In genomic region chr10:71568896-71569492, GRCh38 we compare ENCODE assay signal across 18 cellular contexts.
DNase-seq lines count a peak whose midpoint lies in the region; ATAC-seq and TF ChIP-seq lines count a peak whose summit lies in the region.
"Had no signal": no experiment of that assay in that cellular context is flagged by ENCODE, and none has a peak within 500 bp of the region (broad histone marks: within the 10 kb centered on the region; RNA-seq: fewer than 3 reads in every experiment).

No MANE protein-coding gene starts in this region.

- no peak overlapping the region for H2AFZ ChIP-seq in H9 (ENCODE audit: low read length)
- H2AFZ ChIP-seq in neuronal stem cell (ENCODE audit: low read length) = no peak overlapping the region

- H3K36me3 ChIP-seq in A673 (ENCODE audit: insufficient read depth, low read length, poor library complexity, severe bottlenecking) (peaks cover 16% of the 10 kb centered on the region), endodermal cell (ENCODE audit: control insufficient read depth, insufficient read depth, low read length) (no peaks in the 10 kb centered on the region), neuronal stem cell (replicated peaks in 1 of 2; ENCODE audit: control insufficient read depth in 2 of 2, insufficient read depth in 2 of 2, low read length in 2 of 2) (no peaks in the 10 kb centered on the region), adrenal gland (replicated peaks in 1 of 2) (no peaks in the 10 kb centered on the region)
- H3K36me3 ChIP-seq: BLaER1 had no signal

- H4K20me1 ChIP-seq in H9 (ENCODE audit: control insufficient read depth, insufficient read depth, insufficient read length) = peaks cover 4% of the 10 kb centered on the region
- H4K20me1 ChIP-seq: BLaER1 had no signal

- no TSS peak for BruUV-seq in A673 (replicated peaks; lab: Mats Ljungman, UMichigan)

- H3K79me2 ChIP-seq in H9 (ENCODE audit: insufficient read depth, low read length) = no peaks in the 10 kb centered on the region

- H3K4me3 Mint-ChIP-seq in H9 (no peak overlapping the region), endodermal cell (no peak overlapping the region)
- H3K4me3 Mint-ChIP-seq: CD14-positive monocyte; CD4-positive, alpha-beta memory T cell; HFFc6 had no signal

- H3K27ac ChIP-seq in A673 (ENCODE audit: low read depth, low read length, poor library complexity, severe bottlenecking) (peak overlapping the region; percentile 43), H9 (ENCODE audit: insufficient read length, low read depth, low read length) (no peak overlapping the region), endodermal cell (ENCODE audit: low read depth, low read length) (no peak overlapping the region), neuronal stem cell (replicated peaks; ENCODE audit: low read length) (no peak overlapping the region), adrenal gland (no peak overlapping the region)
- H3K27ac ChIP-seq: 22Rv1, A549, BLaER1 had no signal

- H3K4ac ChIP-seq in H9 (ENCODE audit: low read depth, low read length) (no peak overlapping the region), neuronal stem cell (ENCODE audit: low read length) (no peak overlapping the region)

- H3K27ac Mint-ChIP-seq in H9 = 0 out of 7 replicates have a peak overlapping the region, but pooled peaks of 1 of the 3 experiments have one; percentile 40
- no peak overlapping the region for H3K27ac Mint-ChIP-seq in endodermal cell
- H3K27ac Mint-ChIP-seq: CD14-positive monocyte; CD4-positive, alpha-beta memory T cell; HFFc6 had no signal

- no peak overlapping the region for H3T11ph ChIP-seq in H9 (ENCODE audit: low read length)

- H2BK12ac ChIP-seq in H9 (ENCODE audit: insufficient read length, low read depth, low read length) = no peak overlapping the region
- H2BK12ac ChIP-seq in neuronal stem cell (ENCODE audit: low read length) = no peak overlapping the region

- TF ChIP-seq CTCF in A673 (conservative IDR thresholded peaks at IDR 0.05; ENCODE audit: low read depth, low read length) (no peak), H9 (conservative IDR thresholded peaks at IDR 0.05) (no peak), endodermal cell (conservative IDR thresholded peaks at IDR 0.05) (no peak), adrenal gland (IDR thresholded peaks at IDR 0.05) (no peak)

- H3K27me3 ChIP-seq in A673 (replicated peaks; ENCODE audit: insufficient read depth, low read depth, low read length, poor library complexity) = no peaks in the 10 kb centered on the region
- no peaks in the 10 kb centered on the region for H3K27me3 ChIP-seq in H9 (ENCODE audit: insufficient read depth, low read length)
- no peaks in the 10 kb centered on the region for H3K27me3 ChIP-seq in endodermal cell (ENCODE audit: control insufficient read depth, insufficient read depth, low read length, poor library complexity, severe bottlenecking)
- H3K27me3 ChIP-seq in neuronal stem cell (ENCODE audit: control insufficient read depth in 3 of 3, insufficient read depth in 3 of 3, low read depth in 1 of 3, low read length in 3 of 3) = peaks cover 0 to 14% (median 0%) of the 10 kb centered on the region in 3 experiments
- H3K27me3 ChIP-seq in adrenal gland = no peaks in the 10 kb centered on the region
- H3K27me3 ChIP-seq: BLaER1 had no signal

- no peak overlapping the region for H3K4me3 ChIP-seq in A673 (ENCODE audit: low read depth, low read length, poor library complexity, severe bottlenecking)
- no peak overlapping the region for H3K4me3 ChIP-seq in endodermal cell (ENCODE audit: low read length)
- no peak overlapping the region for H3K4me3 ChIP-seq in neuronal stem cell (ENCODE audit: low read length in 2 of 2)
- H3K4me3 ChIP-seq in adrenal gland = no peak overlapping the region
- H3K4me3 ChIP-seq: A549, BLaER1 had no signal

- no peaks in the 10 kb centered on the region for H3K23me2 ChIP-seq in H9 (ENCODE audit: insufficient read length, low read depth, low read length, poor library complexity, severe bottlenecking)

- H3K4me2 ChIP-seq in H9 (ENCODE audit: insufficient read depth, insufficient read length, low read length) (no peak overlapping the region), neuronal stem cell (ENCODE audit: insufficient read depth, low read length, poor library complexity, severe bottlenecking) (no peak overlapping the region)
- H3K4me2 ChIP-seq: A549, BLaER1 had no signal

- no peaks in the 10 kb centered on the region for H3K9me3 ChIP-seq in A673 (ENCODE audit: low read depth, low read length, poor library complexity, severe bottlenecking)
- no peaks in the 10 kb centered on the region for H3K9me3 ChIP-seq in H9 (ENCODE audit: control insufficient read depth, low read depth, low read length)
- H3K9me3 ChIP-seq in endodermal cell (ENCODE audit: control insufficient read depth, low read length) = no peaks in the 10 kb centered on the region
- no peaks in the 10 kb centered on the region for H3K9me3 ChIP-seq in neuronal stem cell (replicated peaks in 1 of 2; ENCODE audit: control insufficient read depth in 2 of 2, insufficient read depth in 1 of 2, low read depth in 1 of 2, low read length in 2 of 2)
- H3K9me3 ChIP-seq in adrenal gland (replicated peaks in 1 of 3) = no peaks in the 10 kb centered on the region
- H3K9me3 ChIP-seq: A549, BLaER1 had no signal

- no peaks in the 10 kb centered on the region for H3K79me1 ChIP-seq in H9 (ENCODE audit: insufficient read depth, low read depth, low read length, poor library complexity, severe bottlenecking)
- no peaks in the 10 kb centered on the region for H3K79me1 ChIP-seq in neuronal stem cell (ENCODE audit: low read depth, low read length)

- no peak overlapping the region for H4K8ac ChIP-seq in H9 (replicated peaks; ENCODE audit: insufficient read length, low read depth, low read length)
- H4K8ac ChIP-seq in neuronal stem cell (ENCODE audit: low read depth, low read length) = no peak overlapping the region

- no CpG with 5 or more reads among the region's 5 CpGs for WGBS in H9 (ENCODE audit: extremely low coverage, insufficient read length, low lambda C conversion rate)
- WGBS in endodermal cell (ENCODE audit: insufficient coverage in 1 of 2, insufficient read length in 1 of 2), 2 experiments = 83 to 97% methylated on average over 3 to 5 of the region's 5 CpGs
- no CpG with 5 or more reads among the region's 5 CpGs for WGBS in neuronal stem cell (ENCODE audit: extremely low coverage in 2 of 2, insufficient read length in 2 of 2, insufficient replicate concordance in 1 of 2), 2 donors
- 79 to 95% (median 89%) methylated on average over 3 to 5 of the region's 5 CpGs for WGBS in adrenal gland, 4 donors

- H3K9ac ChIP-seq in H9 (ENCODE audit: extremely low read depth, insufficient read length, low read length) = no peak overlapping the region
- no peak overlapping the region for H3K9ac ChIP-seq in endodermal cell (ENCODE audit: extremely low read depth, low read length, poor library complexity, severe bottlenecking)
- no peak overlapping the region for H3K9ac ChIP-seq in neuronal stem cell (ENCODE audit: low read depth, low read length, poor library complexity)
- H3K9ac ChIP-seq: BLaER1 had no signal

- H2BK15ac ChIP-seq in H9 (ENCODE audit: low read depth, low read length) (no peak overlapping the region), neuronal stem cell (ENCODE audit: low read length) (peak overlapping the region; percentile 77)

- H3K14ac ChIP-seq in H9 (ENCODE audit: insufficient read depth, low read length) (no peak overlapping the region), neuronal stem cell (ENCODE audit: low read length) (no peak overlapping the region)

- H3K27me3 Mint-ChIP-seq in H9 (ENCODE audit: low read depth) (no peaks in the 10 kb centered on the region; the same call in 1 of the 2 replicates), endodermal cell (ENCODE audit: insufficient read depth) (no peaks in the 10 kb centered on the region)

- peaks cover 11% of the 10 kb centered on the region for H3K4me1 ChIP-seq in A673 (ENCODE audit: insufficient read depth, low read length, poor library complexity, severe bottlenecking)
- peaks cover 5% of the 10 kb centered on the region; the same call in 1 of the 2 replicates for H3K4me1 ChIP-seq in H9 (ENCODE audit: insufficient read depth, low read length)
- no peaks in the 10 kb centered on the region for H3K4me1 ChIP-seq in endodermal cell (ENCODE audit: control insufficient read depth, insufficient read depth, low read length)
- peaks cover 0 to 8% of the 10 kb centered on the region in 2 donors for H3K4me1 ChIP-seq in neuronal stem cell (ENCODE audit: control insufficient read depth in 2 of 2, insufficient read depth in 1 of 2, low read depth in 1 of 2, low read length in 2 of 2)
- no peaks in the 10 kb centered on the region for H3K4me1 ChIP-seq in adrenal gland (replicated peaks in 1 of 2)
- H3K4me1 ChIP-seq: A549 had no signal

- H2BK20ac ChIP-seq in H9 (ENCODE audit: low read depth, low read length, poor library complexity, severe bottlenecking) = no peak overlapping the region

- TF ChIP-seq POLR2A in adrenal gland (IDR thresholded peaks at IDR 0.05) = no peak

- H3K18ac ChIP-seq in H9 (ENCODE audit: insufficient read length, low read depth, low read length) = no peak overlapping the region
- peak overlapping the region; percentile 2 for H3K18ac ChIP-seq in neuronal stem cell (ENCODE audit: low read length)

- H3K56ac ChIP-seq in H9 (ENCODE audit: insufficient read length, low read depth, low read length) = no peak overlapping the region

- H2BK120ac ChIP-seq in H9 (ENCODE audit: low read depth, low read length, poor library complexity, severe bottlenecking) (no peak overlapping the region), neuronal stem cell (ENCODE audit: low read depth, low read length) (no peak overlapping the region)

- intact Hi-C loops in A673 (cut with micrococcal nuclease; ENCODE audit: unreplicated experiment) = loop anchor here (1.0 to 10.0 kb wide), 2 partner anchors 173 to 254 kb away; partner anchors contain the start of genes CDH23 and SLC29A3
- intact Hi-C loops in adrenal gland (cut with DNase I) = no loop called here

- H3K36me3 Mint-ChIP-seq in H9 (ENCODE audit: insufficient read depth in 1 of 3, low read depth in 3 of 3) = no peaks in the 10 kb centered on the region
- no peaks in the 10 kb centered on the region for H3K36me3 Mint-ChIP-seq in endodermal cell (ENCODE audit: low read depth)
- H3K36me3 Mint-ChIP-seq: CD14-positive monocyte; CD4-positive, alpha-beta memory T cell had no signal

- CTCF ChIA-PET in A673 (lab: Charles Lee) = interaction anchor here (0.7 to 2.7 kb wide), 2 partner anchors 81 to 172 kb away, joined by 3 to 22 read pairs; partner anchors contain the start of gene CDH23

- no peak overlapping the region for H3K23ac ChIP-seq in H9 (ENCODE audit: insufficient read length, low read depth, low read length)
- H3K23ac ChIP-seq in neuronal stem cell (ENCODE audit: low read depth, low read length, poor library complexity) = no peak overlapping the region

- no peak overlapping the region for H4K5ac ChIP-seq in H9 (ENCODE audit: insufficient read length, low read depth, low read length)

- H2AK5ac ChIP-seq in H9 (ENCODE audit: insufficient read length, low read length) = no peak overlapping the region
- H2AK5ac ChIP-seq in neuronal stem cell (ENCODE audit: low read depth, low read length) = peak overlapping the region; percentile 48

- H3K9me3 Mint-ChIP-seq in H9 (no peaks in the 10 kb centered on the region), endodermal cell (no peaks in the 10 kb centered on the region)
- H3K9me3 Mint-ChIP-seq: CD14-positive monocyte; CD4-positive, alpha-beta memory T cell; HFFc6 had no signal

- no peak for DNase-seq in A673 (ENCODE audit: low spot score)
- peak; percentile 53 for DNase-seq in H9
- peak; percentile 73 for DNase-seq in endodermal cell
- DNase-seq in neuronal stem cell (ENCODE audit: low spot score) = no peak
- no peak for DNase-seq in adrenal gland
- no peak for DNase-seq in mesenteric fat pad (ENCODE audit: low spot score)
- DNase-seq in NCI-H1694 (lab: John Stamatoyannopoulos, UW) = no peak
- DNase-seq: CD4-positive, alpha-beta memory T cell; DMS153; DMS79; GF-D8; HFFc6; IMR-90 had no signal

- H3K4me1 Mint-ChIP-seq in H9 = peaks cover 12 to 22% of the 10 kb centered on the region in 2 experiments
- H3K4me1 Mint-ChIP-seq in endodermal cell = peaks cover 4% of the 10 kb centered on the region
- H3K4me1 Mint-ChIP-seq: CD14-positive monocyte; CD4-positive, alpha-beta memory T cell had no signal

- no peak for ATAC-seq in HG03521 (IDR thresholded peaks at IDR 0.05; ENCODE audit: unreplicated experiment)

- H2BK5ac ChIP-seq in H9 (ENCODE audit: insufficient read length, low read length) = no peak overlapping the region
- no peak overlapping the region for H2BK5ac ChIP-seq in neuronal stem cell (ENCODE audit: low read length)

- POLR2A ChIA-PET in A673 (lab: Charles Lee; ENCODE audit: low non-redundant PET) = no interaction called here

- H4K91ac ChIP-seq in H9 (ENCODE audit: insufficient read length, low read depth, low read length) = no peak overlapping the region
- H4K91ac ChIP-seq in neuronal stem cell (ENCODE audit: low read depth, low read length, poor library complexity) = no peak overlapping the region

Comparison
In these comparisons a context has a peak if more than half of its experiments do, and no peak if none do; other contexts are left out.
1. DNase-seq: peak in H9 (single experiment) and endodermal cell (single experiment); none in A673 (single experiment), neuronal stem cell (single experiment), adrenal gland (0 of 7), mesenteric fat pad (single experiment) and NCI-H1694 (single experiment).